18 cellular contexts compared by ENCODE assay signal in genomic region chr4:76702440-76703122, GRCh38.
DNase-seq lines count a peak whose midpoint lies in the region; ATAC-seq, FAIRE-seq and TF ChIP-seq lines count a peak whose summit lies in the region.
"Had no signal": no experiment of that assay in that cellular context is flagged by ENCODE, and none has a peak within 500 bp of the region (broad histone marks: within the 10 kb centered on the region; RNA-seq: fewer than 3 reads in every experiment).

No MANE protein-coding gene starts in this region.

- H3K9me3 Mint-ChIP-seq in MCF 10A (ENCODE audit: unreplicated experiment): no peaks in the 10 kb centered on the region
- H3K9me3 Mint-ChIP-seq in mesothelial cell of epicardium: no peaks in the 10 kb centered on the region
- H3K9me3 Mint-ChIP-seq: activated CD4-positive, alpha-beta memory T cell treated with anti-CD3 and anti-CD28 coated beads for 36 hours; H9 had no signal

- H3K36me3 Mint-ChIP-seq in MCF 10A (ENCODE audit: insufficient read depth, unreplicated experiment) (peaks cover 6% of the 10 kb centered on the region), mesothelial cell of epicardium (peaks cover 11% of the 10 kb centered on the region)
- H3K36me3 Mint-ChIP-seq: activated CD4-positive, alpha-beta memory T cell treated with anti-CD3 and anti-CD28 coated beads for 36 hours had no signal

- no peak for FAIRE-seq in A549 (lab: Jason Lieb, UNC)

- H3K4me1 ChIP-seq in A549: peaks cover 72% of the 10 kb centered on the region

- peak overlapping the region; percentile 86 for H3K4me2 ChIP-seq in A549

- H3K4me3 Mint-ChIP-seq in MCF 10A (ENCODE audit: unreplicated experiment) (no peak overlapping the region), mesothelial cell of epicardium (no peak overlapping the region)
- H3K4me3 Mint-ChIP-seq: activated CD4-positive, alpha-beta memory T cell treated with anti-CD3 and anti-CD28 coated beads for 36 hours had no signal

- ATAC-seq in A549: no peak
- ATAC-seq in HG02642 (IDR thresholded peaks at IDR 0.05; ENCODE audit: poor library complexity, unreplicated experiment): peak; percentile 51
- ATAC-seq in HG02610 (IDR thresholded peaks at IDR 0.05; ENCODE audit: unreplicated experiment): no peak
- ATAC-seq: sciatic nerve had no signal

- intact Hi-C loops in MCF 10A (cut with micrococcal nuclease): no loop called here

- 64% methylated on average over 4 of the region's 4 CpGs for WGBS in A549 (ENCODE audit: missing lambda C conversion rate)

- TF ChIP-seq RAD21 in A549 (conservative IDR thresholded peaks at IDR 0.05 in 1 of 2, IDR thresholded peaks at IDR 0.05 in 1 of 2): no peak

- POLR2A ChIA-PET in A549 (lab: Yijun Ruan, JAX) (interaction anchor here (1.2 kb wide), 1 partner anchor 10 kb away, joined by 3 read pairs; no protein-coding TSS in a partner anchor), MCF 10A (lab: Yijun Ruan, JAX) (interaction anchor here (0.9 to 8.1 kb wide), 13 partner anchors 9 to 377 kb away, joined by 3 to 86 read pairs (median 4); no protein-coding TSS in a partner anchor)

- no peak overlapping the region for H3K4me3 ChIP-seq in A549
- H3K4me3 ChIP-seq: adrenal gland, coronary artery had no signal

- H3K27me3 Mint-ChIP-seq in MCF 10A (ENCODE audit: insufficient read depth, unreplicated experiment): no peaks in the 10 kb centered on the region
- no peaks in the 10 kb centered on the region for H3K27me3 Mint-ChIP-seq in mesothelial cell of epicardium (ENCODE audit: low read depth)

- peak overlapping the region; percentile 86 to 97 for H3K27ac ChIP-seq in A549
- H3K27ac ChIP-seq: adrenal gland had no signal

- DNase-seq in A549 (ENCODE audit: low read depth in 1 of 2, low spot score in 1 of 2) (no peak), MCF 10A (ENCODE audit: unreplicated experiment) (no peak), mesothelial cell of epicardium (ENCODE audit: low spot score in 2 of 2, unreplicated experiment in 2 of 2) (no peak), NCI-H2081 treated with DMSO at 0.1 percent for 48 hours (lab: John Stamatoyannopoulos, UW) (no peak), dedifferentiated amniotic fluid mesenchymal stem cell (ENCODE audit: extremely low spot score) (no peak)
- no peak for DNase-seq in activated naive CD4-positive, alpha-beta T cell treated with Interleukin-2 at 50 U/mL for 16 hours
- DNase-seq: activated CD4-positive, alpha-beta memory T cell treated with anti-CD3 and anti-CD28 coated beads for 36 hours; adrenal gland; GF-D8; H9; head of caudate nucleus; NCI-H2107; SHP77 treated with DMSO at 0.1 percent for 48 hours; stimulated activated naive CD4-positive, alpha-beta T cell had no signal

- TF ChIP-seq CTCF in A549 (IDR thresholded peaks at IDR 0.05): no peak
- TF ChIP-seq CTCF in MCF 10A (IDR thresholded peaks at IDR 0.05; ENCODE audit: unreplicated experiment): no peak
- no peak for TF ChIP-seq CTCF in mesothelial cell of epicardium (IDR thresholded peaks at IDR 0.05; ENCODE audit: unreplicated experiment)

- BruUV-seq in MCF 10A (replicated peaks; lab: Mats Ljungman, UMichigan): no TSS peak

- no peak for TF ChIP-seq EP300 in A549 (IDR thresholded peaks at IDR 0.05)

- H3K4me1 Mint-ChIP-seq in MCF 10A (ENCODE audit: insufficient read depth, unreplicated experiment) (peaks cover 55% of the 10 kb centered on the region), mesothelial cell of epicardium (peaks cover 58% of the 10 kb centered on the region)

- H3K27ac Mint-ChIP-seq in MCF 10A (ENCODE audit: low read depth, unreplicated experiment): peak overlapping the region; percentile 82
- peak overlapping the region; percentile 89 for H3K27ac Mint-ChIP-seq in mesothelial cell of epicardium
- H3K27ac Mint-ChIP-seq: activated CD4-positive, alpha-beta memory T cell treated with anti-CD3 and anti-CD28 coated beads for 36 hours had no signal

- TF ChIP-seq POLR2A in A549 (IDR thresholded peaks at IDR 0.05; ENCODE audit: low read length): no peak

- H3K9me3 ChIP-seq in A549: no peaks in the 10 kb centered on the region
- H3K9me3 ChIP-seq: adrenal gland had no signal

- CTCF ChIA-PET in A549 (lab: Yijun Ruan, JAX): no interaction called here
- CTCF ChIA-PET in MCF 10A (lab: Yijun Ruan, JAX): interaction anchor here (0.7 to 0.9 kb wide), 4 partner anchors 9 to 38 kb away, joined by 3 read pairs; no protein-coding TSS in a partner anchor

TF ChIP-seq in A549, 52 proteins besides CTCF, POLR2A, EP300 and RAD21:
- TF ChIP-seq BHLHE40 (IDR thresholded peaks at IDR 0.05; ENCODE audit: low read depth, low read length): no peak
- no peak for TF ChIP-seq SMC3 (IDR thresholded peaks at IDR 0.05)
- no peak for TF ChIP-seq EHF (CRISPR knock-in tag; IDR thresholded peaks at IDR 0.05)
